ENCODE assay signal across 1 cellular context in genomic region chr1:100134872-100135271, GRCh38.
TF ChIP-seq lines count a peak whose summit lies in the region.

No MANE protein-coding gene starts in this region.

TF ChIP-seq in HEK293, 187 proteins besides CTCF, POLR2A, EP300 and RAD21 (continued from another document):
- TF ChIP-seq ZNF518A (tag by site-specific recombination; conservative IDR thresholded peaks at IDR 0.05; ENCODE audit: low read depth) (no peak), SCRT2 (tag by site-specific recombination; IDR thresholded peaks at IDR 0.05) (no peak), MYNN (tag by site-specific recombination; IDR thresholded peaks at IDR 0.05; ENCODE audit: borderline replicate concordance) (no peak), ZFP3 (tag by site-specific recombination; IDR thresholded peaks at IDR 0.05; ENCODE audit: low read depth) (no peak), ZNF18 (tag by site-specific recombination; IDR thresholded peaks at IDR 0.05) (no peak)
